ENCODE assay signal across 1 cellular context in genomic region chr14:49586673-49587460, GRCh38.
A peak's percentile ranks its signal among the peaks of the same experiment; 100 is the strongest.
TF ChIP-seq lines count a peak whose summit lies in the region.

No MANE protein-coding gene starts in this region.

TF ChIP-seq in WTC11, 78 proteins besides CTCF, POLR2A, EP300 and RAD21 (continued from another document):
- no peak for TF ChIP-seq AFF4 (CRISPR knock-in tag; IDR thresholded peaks at IDR 0.05; ENCODE audit: borderline replicate concordance)
- TF ChIP-seq CREM (CRISPR knock-in tag; IDR thresholded peaks at IDR 0.05): peak; percentile 75; the same call in 1 of the 2 replicates
- TF ChIP-seq FOXP1 (CRISPR knock-in tag; IDR thresholded peaks at IDR 0.05; ENCODE audit: borderline replicate concordance): no peak
- TF ChIP-seq, protein P1, sequence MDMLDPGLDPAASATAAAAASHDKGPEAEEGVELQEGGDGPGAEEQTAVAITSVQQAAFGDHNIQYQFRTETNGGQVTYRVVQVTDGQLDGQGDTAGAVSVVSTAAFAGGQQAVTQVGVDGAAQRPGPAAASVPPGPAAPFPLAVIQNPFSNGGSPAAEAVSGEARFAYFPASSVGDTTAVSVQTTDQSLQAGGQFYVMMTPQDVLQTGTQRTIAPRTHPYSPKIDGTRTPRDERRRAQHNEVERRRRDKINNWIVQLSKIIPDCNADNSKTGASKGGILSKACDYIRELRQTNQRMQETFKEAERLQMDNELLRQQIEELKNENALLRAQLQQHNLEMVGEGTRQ (CRISPR knock-in tag; IDR thresholded peaks at IDR 0.05): no peak
- TF ChIP-seq ZNF317 (CRISPR knock-in tag; IDR thresholded peaks at IDR 0.05; ENCODE audit: borderline replicate concordance, low read depth): no peak
- TF ChIP-seq ZNF423 (CRISPR knock-in tag; IDR thresholded peaks at IDR 0.05): 0 out of 2 replicates have a peak, but pooled peaks have one; percentile 3
- TF ChIP-seq, protein P2, sequence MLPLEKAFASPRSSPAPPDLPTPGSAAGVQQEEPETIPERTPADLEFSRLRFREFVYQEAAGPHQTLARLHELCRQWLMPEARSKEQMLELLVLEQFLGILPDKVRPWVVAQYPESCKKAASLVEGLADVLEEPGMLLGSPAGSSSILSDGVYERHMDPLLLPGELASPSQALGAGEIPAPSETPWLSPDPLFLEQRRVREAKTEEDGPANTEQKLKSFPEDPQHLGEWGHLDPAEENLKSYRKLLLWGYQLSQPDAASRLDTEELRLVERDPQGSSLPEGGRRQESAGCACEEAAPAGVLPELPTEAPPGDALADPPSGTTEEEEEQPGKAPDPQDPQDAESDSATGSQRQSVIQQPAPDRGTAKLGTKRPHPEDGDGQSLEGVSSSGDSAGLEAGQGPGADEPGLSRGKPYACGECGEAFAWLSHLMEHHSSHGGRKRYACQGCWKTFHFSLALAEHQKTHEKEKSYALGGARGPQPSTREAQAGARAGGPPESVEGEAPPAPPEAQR (CRISPR knock-in tag; IDR thresholded peaks at IDR 0.05): no peak
- TF ChIP-seq ZNF396 (CRISPR knock-in tag; IDR thresholded peaks at IDR 0.05; ENCODE audit: borderline replicate concordance): peak; percentile 85; the same call in 1 of the 2 replicates
- TF ChIP-seq MXD4 (CRISPR knock-in tag; IDR thresholded peaks at IDR 0.05; ENCODE audit: borderline replicate concordance): no peak
- no peak for TF ChIP-seq FOXJ3 (CRISPR knock-in tag; IDR thresholded peaks at IDR 0.05; ENCODE audit: borderline replicate concordance)
